13 cellular contexts compared by ENCODE assay signal in the genomic region with DNA sequence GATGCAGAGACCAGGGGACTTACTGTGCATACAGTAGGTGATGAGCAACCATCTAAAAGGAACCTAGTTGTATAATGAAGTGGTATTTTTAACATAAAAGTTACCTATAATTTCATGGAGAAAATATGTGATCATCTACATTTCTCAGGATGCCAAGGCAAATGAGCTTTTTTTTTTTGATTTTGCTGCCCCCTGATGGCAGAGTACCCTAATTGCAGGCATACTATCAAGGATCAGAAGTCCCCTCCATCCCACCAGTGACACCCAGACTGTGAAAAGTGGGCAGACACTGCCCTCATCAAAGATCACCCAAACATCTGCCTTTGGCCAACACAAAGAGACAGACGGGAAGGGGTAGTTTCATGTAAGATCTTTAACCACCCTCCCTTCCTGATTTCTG. TPM values are rescaled to one million over a fixed set of nuclear protein-coding genes. Genes with fewer than 3 reads are reported as not detected.
DNase-seq lines count a peak whose midpoint lies in the region; ATAC-seq, FAIRE-seq and TF ChIP-seq lines count a peak whose summit lies in the region.
"Had no signal": no experiment of that assay in that cellular context is flagged by ENCODE, and none has a peak within 500 bp of the region (broad histone marks: within the 10 kb centered on the region; RNA-seq: fewer than 3 reads in every experiment).

No MANE protein-coding gene starts in this region.

- no peaks in the 10 kb centered on the region for H3K4me1 Mint-ChIP-seq in WTC11
- H3K4me1 Mint-ChIP-seq: activated CD4-positive, alpha-beta T cell treated with anti-CD3 and anti-CD28 coated beads, Interleukin-2, amount 10 ng/mL, durations not matched to agents 7 days and 5 days; activated naive CD4-positive, alpha-beta T cell treated with anti-CD3 and anti-CD28 coated beads, Interleukin-2, amount 10 ng/mL, durations not matched to agents 7 days and 5 days had no signal

- H3K36me3 ChIP-seq in left ventricle myocardium inferior (no peaks in the 10 kb centered on the region), upper lobe of right lung (no peaks in the 10 kb centered on the region)
- H3K36me3 ChIP-seq: MG63 had no signal

- H3K27me3 ChIP-seq in left ventricle myocardium inferior (ENCODE audit: low read depth): peaks cover 7% of the 10 kb centered on the region
- no peaks in the 10 kb centered on the region for H3K27me3 ChIP-seq in upper lobe of right lung
- H3K27me3 ChIP-seq: dorsolateral prefrontal cortex, MG63 had no signal

- peaks cover 33% of the 10 kb centered on the region for H3K9me3 Mint-ChIP-seq in WTC11

- CTCF ChIA-PET in WTC11 (lab: Charles Lee): interaction anchor here (0.5 to 1.9 kb wide), 18 partner anchors 8 to 817 kb away, joined by 3 to 19 read pairs (median 3); partner anchors contain the start of gene ABLIM2

- H3K9me3 ChIP-seq in left ventricle myocardium inferior (replicated peaks) (peaks cover 11% of the 10 kb centered on the region), upper lobe of right lung (peaks cover 8% of the 10 kb centered on the region)
- H3K9me3 ChIP-seq: MG63 had no signal

- DNase-seq in left ventricle myocardium inferior (no peak), left cardiac atrium (no peak), WTC11 (ENCODE audit: low spot score) (no peak), foreskin fibroblast (no peak), upper lobe of right lung (no peak), GF-D8 (lab: John Stamatoyannopoulos, UW) (no peak), frontal cortex (ENCODE audit: low spot score in 2 of 2) (no peak), cerebellum (ENCODE audit: low spot score) (no peak)
- DNase-seq: activated CD4-positive, alpha-beta T cell treated with anti-CD3 and anti-CD28 coated beads, Interleukin-2, amount 10 ng/mL, durations not matched to agents 7 days and 5 days; activated naive CD4-positive, alpha-beta T cell treated with anti-CD3 and anti-CD28 coated beads, Interleukin-2, amount 10 ng/mL, durations not matched to agents 7 days and 5 days; dorsolateral prefrontal cortex; MG63 had no signal

- peaks cover 4% of the 10 kb centered on the region; the same call in 1 of the 2 replicates for H3K27me3 Mint-ChIP-seq in WTC11 (ENCODE audit: low read depth)
- H3K27me3 Mint-ChIP-seq: activated CD4-positive, alpha-beta T cell treated with anti-CD3 and anti-CD28 coated beads, Interleukin-2, amount 10 ng/mL, durations not matched to agents 7 days and 5 days had no signal

- H3K27ac Mint-ChIP-seq in WTC11: no peak overlapping the region
- H3K27ac Mint-ChIP-seq: activated CD4-positive, alpha-beta T cell treated with anti-CD3 and anti-CD28 coated beads, Interleukin-2, amount 10 ng/mL, durations not matched to agents 7 days and 5 days; activated naive CD4-positive, alpha-beta T cell treated with anti-CD3 and anti-CD28 coated beads, Interleukin-2, amount 10 ng/mL, durations not matched to agents 7 days and 5 days had no signal

- peaks cover 7% of the 10 kb centered on the region for H3K36me3 Mint-ChIP-seq in WTC11
- H3K36me3 Mint-ChIP-seq: activated naive CD4-positive, alpha-beta T cell treated with anti-CD3 and anti-CD28 coated beads, Interleukin-2, amount 10 ng/mL, durations not matched to agents 7 days and 5 days had no signal

- H3K4me3 ChIP-seq in left ventricle myocardium inferior (no peak overlapping the region), foreskin fibroblast (ENCODE audit: low read depth in 1 of 2, low read length in 2 of 2) (no peak overlapping the region), upper lobe of right lung (no peak overlapping the region)
- H3K4me3 ChIP-seq: dorsolateral prefrontal cortex, MG63 had no signal

- no peak overlapping the region for H3K27ac ChIP-seq in left ventricle myocardium inferior (replicated peaks)
- H3K27ac ChIP-seq in upper lobe of right lung: no peak overlapping the region

- POLR2A ChIA-PET in WTC11 (lab: Charles Lee): interaction anchor here (0.6 kb wide), 2 partner anchors 313 to 551 kb away, joined by 4 read pairs; no protein-coding TSS in a partner anchor

- H3K4me1 ChIP-seq in left ventricle myocardium inferior: peaks cover 18% of the 10 kb centered on the region
- H3K4me1 ChIP-seq in upper lobe of right lung: no peaks in the 10 kb centered on the region

- TF ChIP-seq CTCF in left ventricle myocardium inferior (IDR thresholded peaks at IDR 0.05; ENCODE audit: borderline replicate concordance) (peak; percentile 26), WTC11 (IDR thresholded peaks at IDR 0.05) (peak; percentile 66; the same call in 1 of the 2 replicates), foreskin fibroblast (IDR thresholded peaks at IDR 0.05; ENCODE audit: low read depth, low read length) (peak; percentile 21), upper lobe of right lung (IDR thresholded peaks at IDR 0.05) (peak; percentile 46)

- H3K4me3 Mint-ChIP-seq in WTC11: no peak overlapping the region
- H3K4me3 Mint-ChIP-seq: activated CD4-positive, alpha-beta T cell treated with anti-CD3 and anti-CD28 coated beads, Interleukin-2, amount 10 ng/mL, durations not matched to agents 7 days and 5 days; activated naive CD4-positive, alpha-beta T cell treated with anti-CD3 and anti-CD28 coated beads, Interleukin-2, amount 10 ng/mL, durations not matched to agents 7 days and 5 days had no signal

- intact Hi-C loops in left ventricle myocardium inferior (cut with micrococcal nuclease) (no loop called here), left cardiac atrium (cut with DNase I) (loop anchor here in 1 of 2 donors (10.0 kb wide), 1 partner anchor 67 kb away; no protein-coding TSS in a partner anchor), upper lobe of right lung (cut with DNase I) (no loop called here)

- no peak for FAIRE-seq in frontal cortex (lab: Jason Lieb, UNC)
- FAIRE-seq: GM19239 had no signal

- ATAC-seq in left cardiac atrium (no peak), WTC11 (no peak), upper lobe of right lung (no peak)

TF ChIP-seq in WTC11, 78 proteins besides CTCF, POLR2A, EP300 and RAD21:
- TF ChIP-seq EMX1 (CRISPR knock-in tag; IDR thresholded peaks at IDR 0.05) (no peak), MYBL2 (CRISPR knock-in tag; IDR thresholded peaks at IDR 0.05) (no peak), SOX15 (CRISPR knock-in tag; IDR thresholded peaks at IDR 0.05) (no peak), NFE2L1 (CRISPR knock-in tag; IDR thresholded peaks at IDR 0.05) (no peak), FOXP1 (CRISPR knock-in tag; IDR thresholded peaks at IDR 0.05; ENCODE audit: borderline replicate concordance) (no peak), RELA (CRISPR knock-in tag; IDR thresholded peaks at IDR 0.05; ENCODE audit: borderline replicate concordance) (no peak), TEAD4 (CRISPR knock-in tag; IDR thresholded peaks at IDR 0.05) (no peak), ZNF423 (CRISPR knock-in tag; IDR thresholded peaks at IDR 0.05) (no peak), E2F5 (CRISPR knock-in tag; IDR thresholded peaks at IDR 0.05) (no peak), NR1H2 (CRISPR knock-in tag; IDR thresholded peaks at IDR 0.05) (no peak), NR2C2 (CRISPR knock-in tag; IDR thresholded peaks at IDR 0.05) (no peak), ZNF396 (CRISPR knock-in tag; IDR thresholded peaks at IDR 0.05; ENCODE audit: borderline replicate concordance) (no peak), TEAD1 (CRISPR knock-in tag; IDR thresholded peaks at IDR 0.05) (no peak)

RNA-seq across cellular contexts. Expression of gene ABLIM2, which starts 9.6 kb away (rescaled TPM):
- total RNA-seq in left ventricle myocardium inferior: 43.5 TPM
- total RNA-seq in left cardiac atrium: 10 to 100 TPM; 14.3 to 23.1 TPM
- 2.6 to 3.9 TPM (median 2.8 TPM) in 3 replicates for total RNA-seq in WTC11 (2021)
- total RNA-seq in upper lobe of right lung: 12.7 TPM
- 9.4 TPM for total RNA-seq in frontal cortex
- total RNA-seq in cerebellum: 14.2 TPM

RNA-seq across cellular contexts. Expression of gene SH3TC1, which starts 30.9 kb away (rescaled TPM):
- total RNA-seq in left ventricle myocardium inferior (13.6 TPM), left cardiac atrium (10 to 100 TPM; 11.7 to 30.9 TPM), WTC11 (2021) (0.42 to 0.64 TPM (median 0.55 TPM) in 3 replicates), upper lobe of right lung (71.7 TPM), frontal cortex (1.6 TPM), cerebellum (5.6 TPM)
